In the genomic region with DNA sequence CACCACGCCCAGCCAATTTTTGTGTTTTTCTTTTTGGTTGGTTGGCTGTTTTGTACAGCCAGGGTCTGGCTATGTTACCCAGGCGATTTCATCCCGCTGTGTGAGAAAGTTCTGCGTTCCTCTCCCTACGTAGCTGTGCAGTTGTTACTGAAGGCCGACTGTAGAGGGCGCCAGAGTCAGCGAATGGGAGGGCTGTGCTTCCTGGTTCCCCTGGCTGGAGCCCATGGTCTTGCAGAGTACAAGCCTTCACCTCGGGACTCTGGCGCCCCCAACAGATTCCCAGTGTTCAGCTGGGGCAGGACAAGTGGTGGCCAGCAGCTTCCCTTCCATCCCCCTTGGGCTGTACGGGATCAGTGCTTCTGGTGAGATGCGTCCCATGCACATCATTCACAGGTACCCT, we compare ENCODE assay signal across 9 cellular contexts. TPM values are rescaled to one million over a fixed set of nuclear protein-coding genes. Genes with fewer than 3 reads are reported as not detected.
DNase-seq lines count a peak whose midpoint lies in the region; ATAC-seq, FAIRE-seq and TF ChIP-seq lines count a peak whose summit lies in the region.
"Had no signal": no experiment of that assay in that cellular context is flagged by ENCODE, and none has a peak within 500 bp of the region (broad histone marks: within the 10 kb centered on the region; RNA-seq: fewer than 3 reads in every experiment).

No MANE protein-coding gene starts in this region.

- H3K4me1 ChIP-seq in A673 (ENCODE audit: insufficient read depth, low read length, poor library complexity, severe bottlenecking), result no peaks in the 10 kb centered on the region
- H3K4me1 ChIP-seq in colonic mucosa, result no peaks in the 10 kb centered on the region
- no peaks in the 10 kb centered on the region for H3K4me1 ChIP-seq in transverse colon
- no peaks in the 10 kb centered on the region for H3K4me1 ChIP-seq in small intestine (ENCODE audit: control insufficient read depth in 2 of 2, insufficient read depth in 1 of 2, low read depth in 1 of 2, low read length in 1 of 2)
- H3K4me1 ChIP-seq: adrenal gland had no signal

- ATAC-seq in GM18867 (IDR thresholded peaks at IDR 0.05; ENCODE audit: unreplicated experiment) (no peak), HG02884 (IDR thresholded peaks at IDR 0.05; ENCODE audit: unreplicated experiment) (no peak)

- CTCF ChIA-PET in A673 (lab: Charles Lee), result no interaction called here

- DNase-seq in A673 (ENCODE audit: low spot score), result peak; percentile 61
- peak; percentile 25 for DNase-seq in GM13977 (ENCODE audit: low spot score)
- peak; percentile 46 for DNase-seq in NCI-H774 (lab: John Stamatoyannopoulos, UW)
- DNase-seq in colonic mucosa, result peak; percentile 34
- DNase-seq in transverse colon, result peak; percentile 16
- DNase-seq in small intestine, result no peak

- TF ChIP-seq POLR2A in transverse colon (IDR thresholded peaks at IDR 0.05), result no peak

- H3K4me3 ChIP-seq in A673 (ENCODE audit: low read depth, low read length, poor library complexity, severe bottlenecking), result no peak overlapping the region
- no peak overlapping the region for H3K4me3 ChIP-seq in colonic mucosa
- no peak overlapping the region for H3K4me3 ChIP-seq in transverse colon
- no peak overlapping the region for H3K4me3 ChIP-seq in small intestine (ENCODE audit: low read depth in 1 of 2, low read length in 2 of 2)
- H3K4me3 ChIP-seq: adrenal gland had no signal

- H3K36me3 ChIP-seq in A673 (ENCODE audit: insufficient read depth, low read length, poor library complexity, severe bottlenecking), result no peaks in the 10 kb centered on the region
- no peaks in the 10 kb centered on the region for H3K36me3 ChIP-seq in colonic mucosa
- H3K36me3 ChIP-seq in transverse colon, result no peaks in the 10 kb centered on the region
- no peaks in the 10 kb centered on the region for H3K36me3 ChIP-seq in small intestine (ENCODE audit: control insufficient read depth in 2 of 2, insufficient read depth in 2 of 2, low read length in 2 of 2)
- H3K36me3 ChIP-seq: adrenal gland had no signal

- TF ChIP-seq CTCF in A673 (conservative IDR thresholded peaks at IDR 0.05; ENCODE audit: low read depth, low read length), result peak; percentile 69
- TF ChIP-seq CTCF in GM13977 (IDR thresholded peaks at IDR 0.05; ENCODE audit: extremely low read depth, insufficient read depth, missing control alignments), result peak; percentile 60
- TF ChIP-seq CTCF in colonic mucosa (IDR thresholded peaks at IDR 0.05), result no peak
- peak in 1 of 5 experiments; percentile 8 for TF ChIP-seq CTCF in transverse colon (IDR thresholded peaks at IDR 0.05)

- POLR2A ChIA-PET in A673 (lab: Charles Lee; ENCODE audit: low non-redundant PET), result no interaction called here

- H3K27me3 ChIP-seq in A673 (replicated peaks; ENCODE audit: insufficient read depth, low read depth, low read length, poor library complexity), result no peaks in the 10 kb centered on the region
- no peaks in the 10 kb centered on the region for H3K27me3 ChIP-seq in colonic mucosa
- H3K27me3 ChIP-seq in transverse colon, result no peaks in the 10 kb centered on the region
- H3K27me3 ChIP-seq in small intestine (ENCODE audit: control insufficient read depth in 2 of 2, insufficient read depth in 2 of 2, low read length in 2 of 2), result no peaks in the 10 kb centered on the region

- no peak for TF ChIP-seq EP300 in transverse colon (IDR thresholded peaks at IDR 0.05; ENCODE audit: low read depth)

- H3K9ac ChIP-seq in colonic mucosa (ENCODE audit: low read depth in 2 of 2, low read length in 2 of 2), result no peak overlapping the region

- in situ Hi-C loops in GM13977 (cut with MboI; ENCODE audit: low pct_unique_long_range_greater_than_20kb, low sequenced_read_pairs, unreplicated experiment), result no loop called here
- in situ Hi-C loops in transverse colon (cut with MboI; ENCODE audit: low pct_ligation_motif_present in 1 of 4, low pct_unique_long_range_greater_than_20kb in 1 of 4, low sequenced_read_pairs in 3 of 4), result no loop called here

- FAIRE-seq in small intestine (lab: Jason Lieb, UNC), result no peak

- WGBS in transverse colon (ENCODE audit: low coverage in 1 of 2), 2 donors, result 60% methylated on average over 12 of the region's 12 CpGs; no CpG with 5 or more reads in 1 of the 2 donors
- WGBS in small intestine, 3 donors, result 58 to 76% (median 60%) methylated on average over 12 of the region's 12 CpGs

- H3K27ac ChIP-seq in A673 (ENCODE audit: low read depth, low read length, poor library complexity, severe bottlenecking), result no peak overlapping the region
- H3K27ac ChIP-seq in colonic mucosa, result no peak overlapping the region
- H3K27ac ChIP-seq in transverse colon, result no peak overlapping the region
- H3K27ac ChIP-seq in small intestine (ENCODE audit: low read depth in 1 of 2, low read length in 1 of 2), result no peak overlapping the region
- H3K27ac ChIP-seq: adrenal gland had no signal

- intact Hi-C loops in A673 (cut with micrococcal nuclease; ENCODE audit: unreplicated experiment) (loop anchor here (10.0 kb wide), 1 partner anchor 223 kb away; no protein-coding TSS in a partner anchor), colonic mucosa (cut with DNase I) (no loop called here), transverse colon (cut with DNase I; ENCODE audit: low total_unique reads) (no loop called here)

- no TSS peak for BruUV-seq in A673 (replicated peaks; lab: Mats Ljungman, UMichigan)

- H3K9me3 ChIP-seq in A673 (ENCODE audit: low read depth, low read length, poor library complexity, severe bottlenecking) (no peaks in the 10 kb centered on the region), colonic mucosa (no peaks in the 10 kb centered on the region), transverse colon (no peaks in the 10 kb centered on the region), small intestine (ENCODE audit: control insufficient read depth, low read depth) (no peaks in the 10 kb centered on the region)
- H3K9me3 ChIP-seq: adrenal gland had no signal

RNA-seq across cellular contexts. Expression of a gene that starts 5.6 kb away (rescaled TPM):
- not detected in 2 replicates for total RNA-seq in A673 (2021)
- total RNA-seq in colonic mucosa, result not detected
- not detected for total RNA-seq in transverse colon
- not detected for polyA plus RNA-seq in small intestine
- total RNA-seq: adrenal gland had no signal
- polyA plus RNA-seq: adrenal gland had no signal
